ENCODE assay signal across 8 cellular contexts in the genomic region with DNA sequence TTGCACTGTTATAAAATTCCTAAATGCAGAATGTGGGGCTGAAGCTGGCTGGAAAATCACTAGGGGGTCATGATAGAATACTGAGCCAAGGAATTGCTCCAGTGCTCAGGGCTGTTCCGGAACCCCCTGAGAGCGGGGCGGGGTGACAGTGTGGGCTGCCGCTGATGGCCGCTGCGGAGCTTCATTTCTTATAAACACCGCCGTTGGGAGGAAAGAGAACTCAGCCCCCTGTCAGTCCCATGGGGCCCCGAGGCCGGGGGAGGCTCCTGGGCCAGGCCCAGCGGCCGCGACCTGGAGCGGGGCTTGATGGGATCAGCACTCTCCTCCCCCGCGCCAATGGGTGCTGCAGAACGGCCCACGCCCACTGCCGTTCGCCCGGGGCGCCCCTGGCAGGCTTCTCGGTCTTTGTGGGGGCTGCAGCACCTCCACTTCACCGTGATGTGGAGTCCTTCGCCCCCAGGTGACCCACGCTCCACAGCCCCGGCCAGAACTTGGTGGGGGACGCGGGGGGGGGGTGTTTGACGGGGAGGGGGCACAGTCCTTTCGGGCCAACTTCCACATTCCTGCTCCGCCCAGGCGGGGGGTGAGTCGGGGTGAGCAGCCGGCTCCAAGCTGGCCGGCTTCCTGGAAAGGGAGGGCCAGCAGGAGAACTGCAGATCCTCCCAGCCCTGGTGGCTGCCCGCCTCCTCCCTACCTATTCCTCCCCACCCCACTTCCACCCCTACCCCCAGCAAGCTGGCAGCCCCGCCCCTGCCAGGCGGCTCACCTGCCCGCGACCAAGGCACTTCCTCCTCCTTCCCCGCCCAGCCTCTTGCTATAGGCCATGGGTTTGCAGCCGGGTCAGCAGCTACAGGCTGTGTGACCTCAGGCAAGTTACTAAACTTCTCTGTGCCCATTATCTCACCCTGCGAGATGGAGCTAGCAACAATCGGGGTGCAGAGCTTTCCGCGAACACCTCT. TPM values are rescaled to one million over a fixed set of nuclear protein-coding genes. Genes with fewer than 3 reads are reported as not detected.
A peak's percentile ranks its signal among the peaks of the same experiment; 100 is the strongest.
DNase-seq lines count a peak whose midpoint lies in the region; ATAC-seq and TF ChIP-seq lines count a peak whose summit lies in the region.

No MANE protein-coding gene starts in this region.

- no peaks in the 10 kb centered on the region for H3K27me3 Mint-ChIP-seq in activated CD4-positive, alpha-beta T cell treated with anti-CD3 and anti-CD28 coated beads, Interleukin-2, amount 10 ng/mL, durations not matched to agents 7 days and 5 days
- H3K27me3 Mint-ChIP-seq in dendritic cell treated with granulocyte-macrophage colony-stimulating factor and Interleukin-4, amounts not matched to agents 40 ng/mL and 50 ng/mL, for 4 days, result no peaks in the 10 kb centered on the region

- H3K27ac ChIP-seq in left lung, result peak overlapping the region; percentile 95 to 99

- H3K36me3 ChIP-seq in left lung, result no peaks in the 10 kb centered on the region

- peak in 1 of 2 donors; percentile 32 for TF ChIP-seq CTCF in left lung (IDR thresholded peaks at IDR 0.05)

- H3K27ac Mint-ChIP-seq in activated CD4-positive, alpha-beta T cell treated with anti-CD3 and anti-CD28 coated beads, Interleukin-2, amount 10 ng/mL, durations not matched to agents 7 days and 5 days, result peak overlapping the region; percentile 98
- H3K27ac Mint-ChIP-seq in dendritic cell treated with granulocyte-macrophage colony-stimulating factor and Interleukin-4, amounts not matched to agents 40 ng/mL and 50 ng/mL, for 4 days, result peak overlapping the region; percentile 94

- peak; percentile 89 for DNase-seq in AG20443 (ENCODE audit: low spot score)
- peak; percentile 84 to 90 for DNase-seq in NCI-H526 (lab: John Stamatoyannopoulos, UW)
- DNase-seq in activated CD4-positive, alpha-beta T cell treated with anti-CD3 and anti-CD28 coated beads, Interleukin-2, amount 10 ng/mL, durations not matched to agents 7 days and 5 days, result peak; percentile 96
- peak; percentile 97 to 98 for DNase-seq in left lung
- peak; percentile 71 to 74 for DNase-seq in stimulated activated CD4-positive, alpha-beta T cell treated with anti-CD3 and anti-CD28 coated beads, Interleukin-2, amount 100 ng/mL, for 48 hours

- peaks cover 82% of the 10 kb centered on the region for H3K4me1 Mint-ChIP-seq in activated CD4-positive, alpha-beta T cell treated with anti-CD3 and anti-CD28 coated beads, Interleukin-2, amount 10 ng/mL, durations not matched to agents 7 days and 5 days
- H3K4me1 Mint-ChIP-seq in dendritic cell treated with granulocyte-macrophage colony-stimulating factor and Interleukin-4, amounts not matched to agents 40 ng/mL and 50 ng/mL, for 4 days (ENCODE audit: low read depth), result peaks cover 72% of the 10 kb centered on the region

- intact Hi-C loops in dendritic cell treated with granulocyte-macrophage colony-stimulating factor and Interleukin-4, amounts not matched to agents 40 ng/mL and 50 ng/mL, for 4 days (cut with micrococcal nuclease), result loop anchor here (1.0 to 5.0 kb wide), 3 partner anchors 34 to 85 kb away; no protein-coding TSS in a partner anchor
- intact Hi-C loops in left lung (cut with DNase I), result no loop called here

- peak; percentile 24 for ATAC-seq in HG03378 (IDR thresholded peaks at IDR 0.05; ENCODE audit: unreplicated experiment)
- peak; percentile 83 for ATAC-seq in left lung

- no peaks in the 10 kb centered on the region for H3K27me3 ChIP-seq in left lung

- peaks cover 3% of the 10 kb centered on the region for H3K36me3 Mint-ChIP-seq in activated CD4-positive, alpha-beta T cell treated with anti-CD3 and anti-CD28 coated beads, Interleukin-2, amount 10 ng/mL, durations not matched to agents 7 days and 5 days (ENCODE audit: low read depth)
- H3K36me3 Mint-ChIP-seq in dendritic cell treated with granulocyte-macrophage colony-stimulating factor and Interleukin-4, amounts not matched to agents 40 ng/mL and 50 ng/mL, for 4 days (ENCODE audit: low read depth), result no peaks in the 10 kb centered on the region

- POLR2A ChIA-PET in activated CD4-positive, alpha-beta T cell treated with anti-CD3 and anti-CD28 coated beads, Interleukin-2, amount 10 ng/mL, durations not matched to agents 7 days and 5 days (lab: Charles Lee), result interaction anchor here (0.5 to 1.5 kb wide), 8 partner anchors 8 to 85 kb away, joined by 3 to 7 read pairs (median 3); no protein-coding TSS in a partner anchor

- CTCF ChIA-PET in activated CD4-positive, alpha-beta T cell treated with anti-CD3 and anti-CD28 coated beads, Interleukin-2, amount 10 ng/mL, durations not matched to agents 7 days and 5 days (lab: Charles Lee), result interaction anchor here (0.5 to 5.1 kb wide), 12 partner anchors 12 to 324 kb away, joined by 3 to 32 read pairs (median 4); no protein-coding TSS in a partner anchor

- H3K9me3 ChIP-seq in left lung, result no peaks in the 10 kb centered on the region

- H3K4me3 Mint-ChIP-seq in activated CD4-positive, alpha-beta T cell treated with anti-CD3 and anti-CD28 coated beads, Interleukin-2, amount 10 ng/mL, durations not matched to agents 7 days and 5 days, result peak overlapping the region; percentile 92
- H3K4me3 Mint-ChIP-seq in dendritic cell treated with granulocyte-macrophage colony-stimulating factor and Interleukin-4, amounts not matched to agents 40 ng/mL and 50 ng/mL, for 4 days, result peak overlapping the region; percentile 83

- peak overlapping the region; percentile 65 to 73 for H3K4me3 ChIP-seq in left lung

- H3K9me3 Mint-ChIP-seq in activated CD4-positive, alpha-beta T cell treated with anti-CD3 and anti-CD28 coated beads, Interleukin-2, amount 10 ng/mL, durations not matched to agents 7 days and 5 days, result no peaks in the 10 kb centered on the region
- H3K9me3 Mint-ChIP-seq in dendritic cell treated with granulocyte-macrophage colony-stimulating factor and Interleukin-4, amounts not matched to agents 40 ng/mL and 50 ng/mL, for 4 days, result no peaks in the 10 kb centered on the region

- peaks cover 19 to 88% of the 10 kb centered on the region in 2 donors for H3K4me1 ChIP-seq in left lung

- peak; percentile 68 for TF ChIP-seq POLR2A in GM19099 (IDR thresholded peaks at IDR 0.05; ENCODE audit: extremely low read depth, insufficient read length, low read depth)

RNA-seq across cellular contexts. Expression of a gene that starts 5.4 kb away (rescaled TPM):
- total RNA-seq in activated CD4-positive, alpha-beta T cell treated with anti-CD3 and anti-CD28 coated beads, Interleukin-2, amount 10 ng/mL, durations not matched to agents 7 days and 5 days, result 100 to 1,000 TPM; 289 to 302 TPM
- total RNA-seq in left lung, result 10 to 100 TPM; 41.4 to 93.3 TPM

RNA-seq across cellular contexts. Expression of a gene that starts 47.4 kb away (rescaled TPM):
- under 1 TPM; 0.25 to 0.33 TPM for total RNA-seq in activated CD4-positive, alpha-beta T cell treated with anti-CD3 and anti-CD28 coated beads, Interleukin-2, amount 10 ng/mL, durations not matched to agents 7 days and 5 days
- not detected for total RNA-seq in left lung

Comparison
In these comparisons a context has a peak if more than half of its experiments do, and no peak if none do; other contexts are left out.
1. Peak in every context shown above with its lines: DNase-seq, ATAC-seq, H3K4me3 ChIP-seq and H3K27ac ChIP-seq.